Comparison of ENCODE assay signal across 9 cellular contexts in genomic region chr1:179376223-179376622, GRCh38. TPM values are rescaled to one million over a fixed set of nuclear protein-coding genes. Genes with fewer than 3 reads are reported as not detected.
"Had no signal": no experiment of that assay in that cellular context is flagged by ENCODE, and none has a peak within 500 bp of the region (broad histone marks: within the 10 kb centered on the region; RNA-seq: fewer than 3 reads in every experiment).

No MANE protein-coding gene starts in this region.

- H3K4me3 ChIP-seq: GM23338 had no signal

- FAIRE-seq: H1, H54, HepG2 had no signal

- H3K9me3 Mint-ChIP-seq: GM23338, H9, IgD-negative memory B cell had no signal

- DNase-seq: H9, HCEC 1CT, KG1 had no signal

- ATAC-seq: GM23338, HepG2 had no signal

- H3K4me2 ChIP-seq: GM23338 had no signal

- H3K27ac Mint-ChIP-seq: GM23338, H9, IgD-negative memory B cell had no signal

- H3K36me3 Mint-ChIP-seq: IgD-negative memory B cell had no signal

- H2AFZ ChIP-seq: GM23338 had no signal

- H3K4me1 Mint-ChIP-seq: GM23338, H9, IgD-negative memory B cell had no signal

- H3K4me3 Mint-ChIP-seq: GM23338, H9, IgD-negative memory B cell had no signal

- H3K27me3 Mint-ChIP-seq: IgD-negative memory B cell had no signal

RNA-seq across cellular contexts. Expression of gene AXDND1, which starts 10.5 kb away (rescaled TPM):
- total RNA-seq: GM23338, HT-29 had no signal
